In the genomic region with DNA sequence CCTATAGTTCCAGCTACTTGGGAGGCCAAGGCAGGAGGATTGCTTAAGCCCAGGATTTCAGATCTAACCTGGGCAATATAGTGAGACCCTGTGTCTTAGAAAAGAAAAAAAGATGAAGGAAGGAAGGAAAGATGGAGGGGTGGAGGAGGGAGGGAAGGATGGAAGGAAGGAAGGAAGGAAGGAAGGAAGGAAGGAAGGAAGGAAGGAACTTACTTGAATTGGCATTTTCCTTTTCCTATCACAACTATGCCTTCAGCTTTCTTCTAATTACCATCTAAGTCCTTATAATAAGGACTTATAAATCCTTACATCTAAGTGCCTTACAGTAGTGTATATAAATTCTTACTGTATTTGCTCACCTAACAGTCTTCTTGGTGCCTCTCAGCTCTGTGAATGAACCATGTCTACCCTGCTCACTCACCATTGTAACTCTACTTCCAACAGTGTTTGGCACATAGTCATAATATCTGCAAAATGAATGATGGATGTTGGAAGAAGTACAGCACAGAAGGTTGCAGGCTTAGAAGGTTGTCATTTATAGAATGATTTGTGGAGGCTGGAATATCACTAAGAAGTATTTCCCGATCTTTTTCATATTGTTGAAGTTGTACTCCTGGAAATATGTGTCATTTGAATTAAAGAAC, we compare ENCODE assay signal across 31 cellular contexts.
"Had no signal": no experiment of that assay in that cellular context is flagged by ENCODE, and none has a peak within 500 bp of the region (broad histone marks: within the 10 kb centered on the region; RNA-seq: fewer than 3 reads in every experiment).

No MANE protein-coding gene starts in this region.

- H3K27ac Mint-ChIP-seq: activated B cell treated with CpG ODN at 0.5 μM for 24 hours; activated CD4-positive, alpha-beta memory T cell treated with anti-CD3 and anti-CD28 coated beads for 36 hours; activated naive CD8-positive, alpha-beta T cell treated with anti-CD3 and anti-CD28 coated beads for 36 hours; activated T-helper 17 cell treated with anti-CD3 and anti-CD28 coated beads, Interleukin-2, amount 50 U/mL, for 72 hours had no signal

- H3K9ac ChIP-seq: KMS-11 had no signal

- H3K4me1 ChIP-seq: Peyer's patch had no signal

- H3K9me3 ChIP-seq: body of pancreas, Peyer's patch had no signal

- H3K36me3 Mint-ChIP-seq: activated CD4-positive, alpha-beta memory T cell treated with anti-CD3 and anti-CD28 coated beads for 36 hours; activated naive CD8-positive, alpha-beta T cell treated with anti-CD3 and anti-CD28 coated beads for 36 hours had no signal

- H3K36me3 ChIP-seq: Peyer's patch had no signal

- H3K9me3 Mint-ChIP-seq: activated B cell treated with CpG ODN at 0.5 μM for 24 hours; activated CD4-positive, alpha-beta memory T cell treated with anti-CD3 and anti-CD28 coated beads for 36 hours had no signal

- H3K27me3 Mint-ChIP-seq: activated B cell treated with CpG ODN at 0.5 μM for 24 hours; activated naive CD8-positive, alpha-beta T cell treated with anti-CD3 and anti-CD28 coated beads for 36 hours had no signal

- ATAC-seq: activated T-helper 17 cell treated with anti-CD3 and anti-CD28 coated beads, Interleukin-2, amount 50 U/mL, for 72 hours; body of pancreas; PC-3 had no signal

- H3K27ac ChIP-seq: body of pancreas, KMS-11, Peyer's patch, VCaP had no signal

- DNase-seq: activated B cell treated with CpG ODN at 0.5 μM for 24 hours; activated CD4-positive, alpha-beta memory T cell treated with anti-CD3 and anti-CD28 coated beads for 36 hours; activated CD4-positive, alpha-beta T cell treated with anti-CD3 and anti-CD28 coated beads for 4 hours; activated CD4-positive, alpha-beta T cell treated with anti-CD3 and anti-CD28 coated beads, Interleukin-2, amount 50 U/mL, for 1 hour; activated CD4-positive, CD25-positive, alpha-beta regulatory T cell treated with anti-CD3 and anti-CD28 coated beads, Interleukin-2, amount 50 U/mL, for 72 hours; activated CD8-positive, alpha-beta memory T cell treated with anti-CD3 and anti-CD28 coated beads, Interleukin-2, amount 50 U/mL, for 4 hours; activated effector memory CD4-positive, alpha-beta T cell treated with anti-CD3 and anti-CD28 coated beads, Interleukin-2, amount 50 U/mL, for 16 hours; activated naive CD4-positive, alpha-beta T cell; activated naive CD4-positive, alpha-beta T cell treated with anti-CD3 and anti-CD28 coated beads, Interleukin-2, amount 50 U/mL, for 16 hours; activated naive CD8-positive, alpha-beta T cell treated with anti-CD3 and anti-CD28 coated beads for 36 hours; activated T-cell treated with anti-CD3 and anti-CD28 coated beads for 4 hours; activated T-cell treated with anti-CD3 and anti-CD28 coated beads, Interleukin-2, amount 50 U/mL, for 48 hours; amygdala; body of pancreas; central memory CD4-positive, alpha-beta T cell; NCI-H1092 treated with DMSO at 0.1 percent for 48 hours; NCI-H1417 treated with DMSO at 0.1 percent for 48 hours; NCI-H187 treated with DMSO at 0.1 percent for 48 hours; NCI-H345; NCI-H510A treated with DMSO at 0.1 percent for 48 hours; PC-3; Peyer's patch; RPMI8226; SIG-M5; SW 1271; T-helper 1 cell; T-helper 2 cell; T-helper 9 cell had no signal

- H3K4me3 ChIP-seq: body of pancreas, Peyer's patch had no signal

- H3K27me3 ChIP-seq: body of pancreas, Peyer's patch had no signal

- H3K4me2 ChIP-seq: KMS-11 had no signal

- H3K4me3 Mint-ChIP-seq: activated B cell treated with CpG ODN at 0.5 μM for 24 hours; activated CD4-positive, alpha-beta memory T cell treated with anti-CD3 and anti-CD28 coated beads for 36 hours; activated naive CD8-positive, alpha-beta T cell treated with anti-CD3 and anti-CD28 coated beads for 36 hours; activated T-helper 17 cell treated with anti-CD3 and anti-CD28 coated beads, Interleukin-2, amount 50 U/mL, for 72 hours had no signal

- H3K4me1 Mint-ChIP-seq: activated B cell treated with CpG ODN at 0.5 μM for 24 hours; activated naive CD8-positive, alpha-beta T cell treated with anti-CD3 and anti-CD28 coated beads for 36 hours; activated T-helper 17 cell treated with anti-CD3 and anti-CD28 coated beads, Interleukin-2, amount 50 U/mL, for 72 hours had no signal
